ENCODE assay signal across 13 cellular contexts in the genomic region with DNA sequence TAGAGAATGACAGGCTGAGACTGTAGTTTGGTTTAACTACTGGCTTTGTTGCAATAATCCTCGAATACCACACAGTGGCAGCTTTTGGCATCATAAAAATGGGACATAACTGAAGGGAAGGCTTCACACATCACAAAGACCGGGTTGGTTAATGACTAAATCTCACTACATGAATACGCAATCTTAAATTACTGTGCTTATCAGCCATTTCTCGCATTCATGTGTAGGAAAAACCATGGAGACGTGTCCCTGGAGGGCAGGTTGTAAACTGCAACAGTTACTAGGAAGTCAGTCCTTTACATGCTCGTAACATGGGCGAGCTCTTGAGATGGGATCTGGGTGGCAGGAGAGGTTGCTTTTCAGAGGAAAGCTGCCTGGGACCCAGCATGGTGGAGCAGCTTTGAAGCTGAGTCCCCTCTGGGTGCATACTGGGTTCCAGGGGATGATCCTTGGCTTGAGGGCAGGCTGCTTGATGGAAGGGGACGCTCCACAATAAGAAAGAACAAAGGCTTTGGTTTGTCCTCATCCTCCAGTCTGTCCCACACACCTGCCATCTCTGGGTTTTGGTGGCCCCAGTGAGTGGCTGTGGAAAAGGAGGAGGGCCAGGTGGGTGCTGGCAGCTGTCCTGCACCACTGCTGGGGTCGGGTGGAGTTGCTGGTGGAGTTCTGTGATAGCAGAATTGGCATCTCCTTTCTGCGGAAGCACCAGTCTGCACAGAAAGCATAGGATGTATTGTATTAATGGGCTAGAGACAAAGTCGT. TPM values are rescaled to one million over a fixed set of nuclear protein-coding genes. Genes with fewer than 3 reads are reported as not detected.
DNase-seq lines count a peak whose midpoint lies in the region; ATAC-seq, FAIRE-seq and TF ChIP-seq lines count a peak whose summit lies in the region.
"Had no signal": no experiment of that assay in that cellular context is flagged by ENCODE, and none has a peak within 500 bp of the region (broad histone marks: within the 10 kb centered on the region; RNA-seq: fewer than 3 reads in every experiment).

No MANE protein-coding gene starts in this region.

- H3K27ac ChIP-seq in K562 (ENCODE audit: extremely low read depth, low read depth, low read length), result peak overlapping the region; percentile 26; the same call in 2 of the 3 replicates

- H3K4me1 ChIP-seq in K562 (replicated peaks in 1 of 2; ENCODE audit: control insufficient read depth in 2 of 2, insufficient read depth in 2 of 2, low read length in 2 of 2), result peaks cover 11 to 53% of the 10 kb centered on the region in 2 experiments; a peak in 4 of 5 replicates

- no peak for DNase-seq in activated naive CD4-positive, alpha-beta T cell treated with anti-CD3 and anti-CD28 coated beads for 36 hours
- no peak for DNase-seq in activated naive CD4-positive, alpha-beta T cell treated with Interleukin-2 at 50 U/mL for 16 hours
- DNase-seq in MV-4-11 (lab: John Stamatoyannopoulos, UW) (peak; percentile 22), K562 (ENCODE audit: extremely low read depth in 1 of 4, low spot score in 3 of 4) (no peak), retinal pigment epithelial cell (ENCODE audit: low read depth) (no peak), posterior vena cava (ENCODE audit: low spot score) (no peak), nucleus accumbens (lab: John Stamatoyannopoulos, UW) (no peak)
- DNase-seq: activated CD4-positive, alpha-beta T cell treated with anti-CD3 and anti-CD28 coated beads for 4 hours; COR-L47; NCI-H774 had no signal

- ATAC-seq in K562, result no peak
- ATAC-seq in GM21390 (IDR thresholded peaks at IDR 0.05; ENCODE audit: unreplicated experiment), result no peak

- no peaks in the 10 kb centered on the region for H3K27me3 Mint-ChIP-seq in activated naive CD4-positive, alpha-beta T cell treated with anti-CD3 and anti-CD28 coated beads for 36 hours (ENCODE audit: low read depth)

- no peak for TF ChIP-seq EP300 in K562 (IDR thresholded peaks at IDR 0.05; ENCODE audit: low read length)

- peak; percentile 77 for TF ChIP-seq POLR2A in K562 (conservative IDR thresholded peaks at IDR 0.05)

- no peaks in the 10 kb centered on the region for H3K27me3 ChIP-seq in K562 (ENCODE audit: control insufficient read depth in 2 of 2, insufficient read depth in 2 of 2, low read length in 2 of 2)

- H4K20me1 ChIP-seq in K562 (replicated peaks; ENCODE audit: control insufficient read depth, insufficient read depth, low read length), result peaks cover 9% of the 10 kb centered on the region

- WGBS in K562 (ENCODE audit: insufficient coverage, low coverage, missing lambda C conversion rate), result 84% methylated on average over 11 of the region's 11 CpGs

- H2AFZ ChIP-seq in K562 (ENCODE audit: low read depth, low read length), result no peak overlapping the region

- POLR2A ChIA-PET in K562 (lab: Yijun Ruan, JAX), result interaction anchor here (0.6 to 5.1 kb wide), 7 partner anchors 12 to 377 kb away, joined by 3 to 28 read pairs (median 4); partner anchors contain the start of gene LAMA5

- no TSS peak for BruUV-seq in K562 (replicated peaks; lab: Mats Ljungman, UMichigan)

- TF ChIP-seq RAD21 in K562 (CRISPR knock-in tag; conservative IDR thresholded peaks at IDR 0.05 in 1 of 2, IDR thresholded peaks at IDR 0.05 in 1 of 2), result no peak

- TF ChIP-seq CTCF in K562 (IDR thresholded peaks at IDR 0.05 in 2 of 3, conservative IDR thresholded peaks at IDR 0.05 in 1 of 3; ENCODE audit: insufficient read depth in 2 of 3, low read depth in 1 of 3, low read length in 3 of 3) (0 out of 6 replicates have a peak, but pooled peaks of 1 of the 3 experiments have one; percentile 29), retinal pigment epithelial cell (conservative IDR thresholded peaks at IDR 0.05; ENCODE audit: low read depth, low read length) (peak; percentile 0)

- peaks cover 12% of the 10 kb centered on the region for H3K9me1 ChIP-seq in K562 (ENCODE audit: control insufficient read depth, insufficient read depth, low read length)

- CTCF ChIA-PET in activated naive CD4-positive, alpha-beta T cell treated with anti-CD3 and anti-CD28 coated beads for 36 hours (lab: Charles Lee), result interaction anchor here (0.7 to 1.5 kb wide), 2 partner anchors 87 to 112 kb away, joined by 3 read pairs; no protein-coding TSS in a partner anchor
- CTCF ChIA-PET in K562 (lab: Yijun Ruan, JAX; ENCODE audit: low intra/inter-chr PET ratio), result no interaction called here

- H3K4me3 ChIP-seq in K562, result peak overlapping the region; percentile 100; the same call in 1 of the 2 replicates
- no peak overlapping the region for H3K4me3 ChIP-seq in retinal pigment epithelial cell (ENCODE audit: low read length)

- H3K36me3 ChIP-seq in K562 (ENCODE audit: control insufficient read depth, insufficient read depth, low read length), result peaks cover 52% of the 10 kb centered on the region

- H3K79me2 ChIP-seq in K562 (ENCODE audit: control insufficient read depth, insufficient read depth, low read length), result peaks cover 56% of the 10 kb centered on the region

- peak overlapping the region; percentile 63 for H3K27ac Mint-ChIP-seq in activated naive CD4-positive, alpha-beta T cell treated with anti-CD3 and anti-CD28 coated beads for 36 hours

- intact Hi-C loops in activated naive CD4-positive, alpha-beta T cell treated with anti-CD3 and anti-CD28 coated beads for 36 hours (cut with micrococcal nuclease), result loop anchor here (1.0 to 10.0 kb wide), 4 partner anchors 15 to 364 kb away; partner anchors contain the start of gene LSM14B
- intact Hi-C loops in K562 (cut with micrococcal nuclease) (loop anchor here (10.0 kb wide), 1 partner anchor 244 kb away; the partner anchor contains the start of genes PSMA7 and SS18L1), posterior vena cava (cut with DNase I) (loop anchor here in 1 of 2 donors (5.0 kb wide), 1 partner anchor 207 kb away; the partner anchor contains the start of gene MTG2)

- peak overlapping the region; percentile 100 for H3K4me2 ChIP-seq in K562 (ENCODE audit: insufficient read depth, low read length)

- peaks cover 31% of the 10 kb centered on the region for H3K36me3 Mint-ChIP-seq in activated naive CD4-positive, alpha-beta T cell treated with anti-CD3 and anti-CD28 coated beads for 36 hours (ENCODE audit: low read depth)

- no peaks in the 10 kb centered on the region for H3K9me3 Mint-ChIP-seq in activated naive CD4-positive, alpha-beta T cell treated with anti-CD3 and anti-CD28 coated beads for 36 hours

- FAIRE-seq in K562 (lab: Jason Lieb, UNC), result peak; percentile 44

- H3K9ac ChIP-seq in K562 (ENCODE audit: insufficient read depth in 1 of 2, low read depth in 2 of 2, low read length in 2 of 2), result peak overlapping the region; percentile 99; a peak in 2 of 4 replicates

- H3K4me3 Mint-ChIP-seq in activated naive CD4-positive, alpha-beta T cell treated with anti-CD3 and anti-CD28 coated beads for 36 hours, result peak overlapping the region; percentile 87

- in situ Hi-C loops in K562 (cut with MboI), result no loop called here

- H3K4me1 Mint-ChIP-seq in activated naive CD4-positive, alpha-beta T cell treated with anti-CD3 and anti-CD28 coated beads for 36 hours (ENCODE audit: low read depth), result peaks cover 36% of the 10 kb centered on the region

- H3K9me3 ChIP-seq in K562 (replicated peaks; ENCODE audit: control insufficient read depth, insufficient read depth, low read depth, low read length), result no peaks in the 10 kb centered on the region

RNA-seq across cellular contexts. Expression of gene RPS21, which starts 2.1 kb away (rescaled TPM):
- total RNA-seq in activated naive CD4-positive, alpha-beta T cell treated with anti-CD3 and anti-CD28 coated beads for 36 hours, result 1,000 to 10,000 TPM; 2,995 to 3,072 TPM
- 256 and 439 TPM in 2 replicates for total RNA-seq in K562 (2011; cell fraction: chromatin; rRNA removed; ENCODE audit: low replicate concordance)
- total RNA-seq in K562 (2011; cell fraction: nucleolus; rRNA removed), result 1,390 and 1,394 TPM in 2 replicates
- 1,168 and 2,200 TPM in 2 replicates for total RNA-seq in K562 (2011; cell fraction: nucleoplasm; rRNA removed)
- total RNA-seq in K562 (2014; rRNA removed) (1,801 and 2,504 TPM in 2 replicates), K562 (2014; rRNA removed; fragmentation: Illumina TruSeq; extraction: Trizol) (1,196 and 1,380 TPM in 2 replicates), K562 (2015; rRNA removed; fragmentation: Illumina TruSeq; extraction: Trizol) (1,567 and 1,716 TPM in 2 replicates), K562 (2021) (3,091 and 3,491 TPM in 2 replicates), posterior vena cava (1,000 to 10,000 TPM; 1,227 to 1,253 TPM)
- polyA plus RNA-seq in K562 (2011; rRNA removed) (5,647 and 7,256 TPM in 2 replicates), K562 (2014; fragmentation: Illumina TruSeq; extraction: Trizol) (1,908 and 2,386 TPM in 2 replicates), K562 (2014; fragmentation: Nextera tagmentation; extraction: Ambion mirVana) (1,000 to 10,000 TPM; 3,588 to 3,968 TPM), K562 (2014; rRNA removed) (3,958 and 4,439 TPM in 2 replicates)
- 8,200 and 10,658 TPM in 2 replicates for polyA plus RNA-seq in K562 (2011; cell fraction: cytosol; rRNA removed)
- 3,206 and 5,803 TPM in 2 replicates for polyA plus RNA-seq in K562 (2011; cell fraction: nucleus; rRNA removed)
- polyA plus RNA-seq in K562 (2012), result 4,519 and 5,994 TPM in 2 replicates
- 1,429 and 1,744 TPM in 2 replicates for polyA minus RNA-seq in K562 (2011; rRNA and poly(A)+ RNA removed)
- polyA minus RNA-seq in K562 (2011; cell fraction: cytosol; rRNA and poly(A)+ RNA removed), result 755 and 891 TPM in 2 replicates
- polyA minus RNA-seq in K562 (2011; cell fraction: nucleus; rRNA and poly(A)+ RNA removed), result 430 and 792 TPM in 2 replicates

RNA-seq across cellular contexts. Expression of gene CABLES2, which starts 18.1 kb away (rescaled TPM):
- total RNA-seq in activated naive CD4-positive, alpha-beta T cell treated with anti-CD3 and anti-CD28 coated beads for 36 hours, result 1 to 10 TPM; 3.6 to 5.1 TPM
- 3.6 and 7.1 TPM in 2 replicates for total RNA-seq in K562 (2011; cell fraction: chromatin; rRNA removed; ENCODE audit: low replicate concordance)
- 3.0 and 3.3 TPM in 2 replicates for total RNA-seq in K562 (2011; cell fraction: nucleolus; rRNA removed)
- total RNA-seq in K562 (2011; cell fraction: nucleoplasm; rRNA removed), result 2.5 and 3.0 TPM in 2 replicates
- total RNA-seq in K562 (2014; rRNA removed) (1.2 and 2.0 TPM in 2 replicates), K562 (2014; rRNA removed; fragmentation: Illumina TruSeq; extraction: Trizol) (0.93 and 1.3 TPM in 2 replicates), K562 (2015; rRNA removed; fragmentation: Illumina TruSeq; extraction: Trizol) (1.4 and 1.6 TPM in 2 replicates), K562 (2021) (3.7 and 4.2 TPM in 2 replicates), posterior vena cava (1 to 10 TPM; 3.4 to 3.8 TPM)
- polyA plus RNA-seq in K562 (2011; rRNA removed) (2.2 and 2.5 TPM in 2 replicates), K562 (2014; fragmentation: Illumina TruSeq; extraction: Trizol) (2.7 and 3.2 TPM in 2 replicates), K562 (2014; fragmentation: Nextera tagmentation; extraction: Ambion mirVana) (under 1 TPM; 0.46 to 0.72 TPM), K562 (2014; rRNA removed) (2.1 and 2.2 TPM in 2 replicates)
- 2.6 and 3.8 TPM in 2 replicates for polyA plus RNA-seq in K562 (2011; cell fraction: cytosol; rRNA removed)
- polyA plus RNA-seq in K562 (2011; cell fraction: nucleus; rRNA removed), result 5.3 and 9.0 TPM in 2 replicates
- 3.9 and 7.7 TPM in 2 replicates for polyA plus RNA-seq in K562 (2012)
- polyA minus RNA-seq in K562 (2011; rRNA and poly(A)+ RNA removed), result 1.1 and 1.7 TPM in 2 replicates
- polyA minus RNA-seq in K562 (2011; cell fraction: cytosol; rRNA and poly(A)+ RNA removed), result 5.1 and 5.4 TPM in 2 replicates
- polyA minus RNA-seq in K562 (2011; cell fraction: nucleus; rRNA and poly(A)+ RNA removed), result 1.6 and 1.7 TPM in 2 replicates

RNA-seq across cellular contexts. Expression of gene LAMA5, which starts 21.9 kb away (rescaled TPM):
- 1 to 10 TPM in 1 of 2 experiments, under 1 TPM in 1; 0.81 to 1.5 TPM for total RNA-seq in activated naive CD4-positive, alpha-beta T cell treated with anti-CD3 and anti-CD28 coated beads for 36 hours
- 218 and 612 TPM in 2 replicates for total RNA-seq in K562 (2011; cell fraction: chromatin; rRNA removed; ENCODE audit: low replicate concordance)
- total RNA-seq in K562 (2011; cell fraction: nucleolus; rRNA removed), result 256 and 378 TPM in 2 replicates
- 206 and 238 TPM in 2 replicates for total RNA-seq in K562 (2011; cell fraction: nucleoplasm; rRNA removed)
- total RNA-seq in K562 (2014; rRNA removed) (26.4 and 38.3 TPM in 2 replicates), K562 (2014; rRNA removed; fragmentation: Illumina TruSeq; extraction: Trizol) (2.2 and 3.2 TPM in 2 replicates), K562 (2015; rRNA removed; fragmentation: Illumina TruSeq; extraction: Trizol) (11.3 and 11.7 TPM in 2 replicates), K562 (2021) (86.4 and 101 TPM in 2 replicates), posterior vena cava (100 to 1,000 TPM; 131 to 183 TPM)
- polyA plus RNA-seq in K562 (2011; rRNA removed) (4.4 and 10.0 TPM in 2 replicates), K562 (2014; fragmentation: Illumina TruSeq; extraction: Trizol) (7.8 and 20.0 TPM in 2 replicates), K562 (2014; fragmentation: Nextera tagmentation; extraction: Ambion mirVana) (under 1 TPM; 0.31 to 0.48 TPM), K562 (2014; rRNA removed) (60.2 and 67.3 TPM in 2 replicates)
- 3.9 and 11.1 TPM in 2 replicates for polyA plus RNA-seq in K562 (2011; cell fraction: cytosol; rRNA removed)
- polyA plus RNA-seq in K562 (2011; cell fraction: nucleus; rRNA removed), result 130 and 166 TPM in 2 replicates
- 49.7 and 63.1 TPM in 2 replicates for polyA plus RNA-seq in K562 (2012)
- polyA minus RNA-seq in K562 (2011; rRNA and poly(A)+ RNA removed), result 1.5 and 1.9 TPM in 2 replicates
- 11.0 and 21.3 TPM in 2 replicates for polyA minus RNA-seq in K562 (2011; cell fraction: cytosol; rRNA and poly(A)+ RNA removed)
- 33.7 and 42.1 TPM in 2 replicates for polyA minus RNA-seq in K562 (2011; cell fraction: nucleus; rRNA and poly(A)+ RNA removed)

RNA-seq across cellular contexts. Expression of gene RBBP8NL, which starts 38.3 kb away (rescaled TPM):
- not detected for total RNA-seq in activated naive CD4-positive, alpha-beta T cell treated with anti-CD3 and anti-CD28 coated beads for 36 hours
- total RNA-seq in K562 (2011; cell fraction: chromatin; rRNA removed; ENCODE audit: low replicate concordance), result not detected in 2 replicates
- not detected in 2 replicates for total RNA-seq in K562 (2011; cell fraction: nucleolus; rRNA removed)
- not detected in 2 replicates for total RNA-seq in K562 (2011; cell fraction: nucleoplasm; rRNA removed)
- total RNA-seq in K562 (2014; rRNA removed) (not detected in 2 replicates), K562 (2014; rRNA removed; fragmentation: Illumina TruSeq; extraction: Trizol) (not detected in 2 replicates), K562 (2015; rRNA removed; fragmentation: Illumina TruSeq; extraction: Trizol) (not detected in 2 replicates), K562 (2021) (not detected in 2 replicates), posterior vena cava (not detected)
- polyA plus RNA-seq in K562 (2011; rRNA removed) (not detected in 2 replicates), K562 (2014; fragmentation: Illumina TruSeq; extraction: Trizol) (not detected in 2 replicates), K562 (2014; fragmentation: Nextera tagmentation; extraction: Ambion mirVana) (not detected), K562 (2014; rRNA removed) (not detected in 2 replicates)
- polyA plus RNA-seq in K562 (2011; cell fraction: cytosol; rRNA removed), result 0.04 TPM in 1 of 2 replicates, not detected in the other
- polyA plus RNA-seq in K562 (2011; cell fraction: nucleus; rRNA removed), result 0.09 TPM in 1 of 2 replicates, not detected in the other
- not detected in 2 replicates for polyA plus RNA-seq in K562 (2012)
- polyA minus RNA-seq in K562 (2011; rRNA and poly(A)+ RNA removed), result not detected in 2 replicates
- not detected in 2 replicates for polyA minus RNA-seq in K562 (2011; cell fraction: cytosol; rRNA and poly(A)+ RNA removed)
- not detected in 2 replicates for polyA minus RNA-seq in K562 (2011; cell fraction: nucleus; rRNA and poly(A)+ RNA removed)
- total RNA-seq: cardiac septum, fibroblast of villous mesenchyme had no signal
